ENCODE assay signal across 24 cellular contexts in the genomic region with DNA sequence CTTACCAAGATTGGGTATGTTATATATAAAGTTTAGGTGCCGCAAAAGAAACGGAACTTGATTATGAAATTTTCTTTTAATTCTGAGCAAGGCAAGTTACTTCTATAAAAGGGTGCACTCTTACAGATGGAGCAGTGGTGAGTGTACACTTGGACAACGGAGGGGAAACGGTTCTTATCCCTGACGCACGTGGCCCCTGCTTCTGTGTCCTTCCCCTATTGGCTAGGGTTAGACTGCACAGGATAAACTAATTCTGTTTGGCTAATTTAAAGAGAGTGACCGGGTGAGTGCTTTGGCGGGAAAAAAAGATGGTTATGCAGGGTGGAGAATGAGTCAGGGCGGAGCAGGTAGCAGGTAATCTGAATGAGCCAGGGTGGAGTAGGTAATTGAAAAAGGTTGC.
"Had no signal": no experiment of that assay in that cellular context is flagged by ENCODE, and none has a peak within 500 bp of the region (broad histone marks: within the 10 kb centered on the region; RNA-seq: fewer than 3 reads in every experiment).

No MANE protein-coding gene starts in this region.

- H3K4me1 Mint-ChIP-seq: activated naive CD8-positive, alpha-beta T cell treated with anti-CD3 and anti-CD28 coated beads, Interleukin-2, amount 10 ng/mL, durations not matched to agents 7 days and 5 days had no signal

- H3K4me3 ChIP-seq: adrenal gland had no signal

- H3K27me3 ChIP-seq: adrenal gland had no signal

- H3K9me3 Mint-ChIP-seq: T-helper 1 cell treated with Interleukin-12 subunit alpha and Interleukin-12 subunit beta and Interleukin-4 antibody, amounts not matched to agents 30 μg/mL and 1 μg/mL, for 36 hours had no signal

- H3K27me3 Mint-ChIP-seq: activated naive CD8-positive, alpha-beta T cell treated with anti-CD3 and anti-CD28 coated beads, Interleukin-2, amount 10 ng/mL, durations not matched to agents 7 days and 5 days had no signal

- H3K9me3 ChIP-seq: adrenal gland had no signal

- H3K4me1 ChIP-seq: adrenal gland had no signal

- ATAC-seq: activated CD8-positive, alpha-beta T cell treated with anti-CD3 and anti-CD28 coated beads, Interleukin-2, amount 10 ng/mL, durations not matched to agents 7 days and 5 days; Panc1; Right ventricle myocardium inferior; WTC11 had no signal

- H3K27ac Mint-ChIP-seq: activated CD8-positive, alpha-beta T cell treated with anti-CD3 and anti-CD28 coated beads, Interleukin-2, amount 10 ng/mL, durations not matched to agents 7 days and 5 days; activated naive CD8-positive, alpha-beta T cell treated with anti-CD3 and anti-CD28 coated beads, Interleukin-2, amount 10 ng/mL, durations not matched to agents 7 days and 5 days; IgD-negative memory B cell; T-helper 1 cell treated with Interleukin-12 subunit alpha and Interleukin-12 subunit beta and Interleukin-4 antibody, amounts not matched to agents 30 μg/mL and 1 μg/mL, for 36 hours; WTC11 had no signal

- H3K36me3 ChIP-seq: adrenal gland had no signal

- DNase-seq: activated CD4-positive, alpha-beta T cell treated with anti-CD3 and anti-CD28 coated beads for 48 hours; activated CD4-positive, alpha-beta T cell treated with anti-CD3 and anti-CD28 coated beads, Interleukin-2, amount 50 U/mL, for 4 hours; activated CD4-positive, CD25-positive, alpha-beta regulatory T cell treated with anti-CD3 and anti-CD28 coated beads, Interleukin-2, amount 50 U/mL, for 72 hours; activated CD8-positive, alpha-beta memory T cell treated with anti-CD3 and anti-CD28 coated beads, Interleukin-2, amount 50 U/mL, for 48 hours; activated CD8-positive, alpha-beta T cell treated with anti-CD3 and anti-CD28 coated beads, Interleukin-2, amount 10 ng/mL, durations not matched to agents 7 days and 5 days; activated naive CD4-positive, alpha-beta T cell treated with anti-CD3 and anti-CD28 coated beads, Interleukin-2, amount 50 U/mL, for 16 hours; activated naive CD8-positive, alpha-beta T cell treated with anti-CD3 and anti-CD28 coated beads, Interleukin-2, amount 10 ng/mL, durations not matched to agents 7 days and 5 days; activated T-cell treated with anti-CD3 and anti-CD28 coated beads, Interleukin-2, amount 50 U/mL, for 1 hour; adrenal gland; central memory CD4-positive, alpha-beta T cell; KG1; NCI-H1048; NCI-H146; NCI-H1930; NCI-H2107; NCI-H510A; NCI-H82; NK-92 treated with Interleukin-12 subunit alpha and Interleukin-12 subunit beta, amount 100 ng/mL, for 24 hours; RPMI8226 had no signal

- H3K4me3 Mint-ChIP-seq: activated CD8-positive, alpha-beta T cell treated with anti-CD3 and anti-CD28 coated beads, Interleukin-2, amount 10 ng/mL, durations not matched to agents 7 days and 5 days; activated naive CD8-positive, alpha-beta T cell treated with anti-CD3 and anti-CD28 coated beads, Interleukin-2, amount 10 ng/mL, durations not matched to agents 7 days and 5 days; IgD-negative memory B cell; T-helper 1 cell treated with Interleukin-12 subunit alpha and Interleukin-12 subunit beta and Interleukin-4 antibody, amounts not matched to agents 30 μg/mL and 1 μg/mL, for 36 hours; WTC11 had no signal

- H3K36me3 Mint-ChIP-seq: activated naive CD8-positive, alpha-beta T cell treated with anti-CD3 and anti-CD28 coated beads, Interleukin-2, amount 10 ng/mL, durations not matched to agents 7 days and 5 days; IgD-negative memory B cell had no signal

- H3K27ac ChIP-seq: adrenal gland had no signal
